Comparison of ENCODE assay signal across 8 cellular contexts in the genomic region with DNA sequence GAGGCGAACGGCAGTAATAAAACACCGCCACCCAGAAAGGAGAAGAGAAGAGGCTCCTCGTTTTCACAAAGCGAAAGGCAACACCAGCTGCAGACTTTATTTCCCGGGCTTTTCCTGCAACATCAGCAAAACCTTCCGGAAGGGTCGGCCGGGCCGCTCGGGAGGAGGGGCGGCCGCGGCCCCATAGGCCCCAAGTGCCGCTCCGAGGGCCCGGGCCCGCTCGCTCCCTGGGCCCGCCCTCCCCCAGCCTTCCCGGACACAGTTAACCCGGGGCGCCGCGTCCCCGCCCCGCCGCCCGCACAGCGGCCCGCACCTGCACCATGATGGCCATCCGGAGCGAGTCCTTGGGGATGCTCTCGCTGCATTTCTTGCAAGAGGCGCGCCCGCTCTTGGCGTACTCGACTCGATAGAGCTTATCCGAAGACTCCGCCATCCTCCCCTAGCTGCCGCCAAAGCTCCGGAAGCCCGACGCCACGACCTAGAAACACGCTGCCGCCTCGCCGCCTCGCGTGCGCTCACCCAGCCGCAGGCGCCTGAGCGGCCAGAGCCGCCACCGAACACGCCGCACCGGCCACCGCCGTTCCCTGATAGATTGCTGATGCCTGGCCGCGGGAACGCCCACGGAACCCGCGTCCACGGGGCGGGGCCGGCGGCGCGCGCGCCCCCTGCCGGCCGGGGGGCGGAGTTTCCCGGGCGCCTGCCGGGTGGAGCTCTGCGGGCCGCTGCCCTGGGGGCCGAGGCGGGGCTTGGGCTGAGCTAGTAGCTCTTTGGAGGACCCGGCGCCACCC. TPM values are rescaled to one million over a fixed set of nuclear protein-coding genes. Genes with fewer than 3 reads are reported as not detected.
DNase-seq lines count a peak whose midpoint lies in the region; TF ChIP-seq lines count a peak whose summit lies in the region.

A gene (minus strand): TSS at position 597 of the 788 bp plus-strand sequence. CDS start 164 bp downstream, at position 433.

- WGBS in mesenchymal stem cell: under 1% methylated on average over 78 of the region's 90 CpGs

- H3K79me1 ChIP-seq in mesenchymal stem cell (replicated peaks; ENCODE audit: low read length, poor library complexity, severe bottlenecking): peaks cover 8% of the 10 kb centered on the region

- no peak within 1 kb of the TSS for H2BK120ac ChIP-seq in mesenchymal stem cell (ENCODE audit: low read depth, low read length)

- peak within 1 kb of the TSS; percentile 72 for H3K27ac ChIP-seq in effector memory CD4-positive, alpha-beta T cell (ENCODE audit: insufficient read depth, low read length, poor library complexity, severe bottlenecking)
- H3K27ac ChIP-seq in mesenchymal stem cell (ENCODE audit: low read length, poor library complexity, severe bottlenecking): peak within 1 kb of the TSS; percentile 56

- H3K27ac Mint-ChIP-seq in Caco-2 (ENCODE audit: unreplicated experiment): peak within 1 kb of the TSS; percentile 74

- H2BK12ac ChIP-seq in mesenchymal stem cell (ENCODE audit: low read length in 2 of 2): peak within 1 kb of the TSS in 1 of 2 experiments; percentile 79

- peak within 1 kb of the TSS; percentile 84 for H4K91ac ChIP-seq in mesenchymal stem cell (ENCODE audit: low read length)

- peak within 1 kb of the TSS; percentile 86 for H3K4me2 ChIP-seq in mesenchymal stem cell (ENCODE audit: low read length, poor library complexity, severe bottlenecking)

- H3K9ac ChIP-seq in mesenchymal stem cell (ENCODE audit: low read length): peak within 1 kb of the TSS; percentile 89

- peak within 1 kb of the TSS; percentile 26 to 71 for H3K18ac ChIP-seq in mesenchymal stem cell (ENCODE audit: low read depth in 1 of 2, low read length in 2 of 2)

- peaks cover 10% of the 10 kb centered on the region for H3K36me3 Mint-ChIP-seq in Caco-2 (ENCODE audit: insufficient read depth, unreplicated experiment)

- peak within 1 kb of the TSS; percentile 86 for H3K4me3 Mint-ChIP-seq in Caco-2 (ENCODE audit: unreplicated experiment)

- peak within 1 kb of the TSS; percentile 73 for H2AFZ ChIP-seq in mesenchymal stem cell (ENCODE audit: low read depth, low read length)

- H3K4me3 ChIP-seq in Caco-2 (ENCODE audit: low read depth, low read length): peak within 1 kb of the TSS; percentile 86
- peak within 1 kb of the TSS; percentile 84 for H3K4me3 ChIP-seq in effector memory CD4-positive, alpha-beta T cell (ENCODE audit: insufficient read depth, low read depth, low read length, poor library complexity, severe bottlenecking)
- H3K4me3 ChIP-seq in mesenchymal stem cell (ENCODE audit: insufficient read depth in 1 of 2, low read depth in 1 of 2, low read length in 2 of 2): peak within 1 kb of the TSS; percentile 77 to 93

- CTCF ChIA-PET in Caco-2 (lab: Charles Lee): interaction anchor here (0.5 to 1.8 kb wide), 22 partner anchors 10 to 1652 kb away, joined by 3 to 8 read pairs (median 3); no protein-coding TSS in a partner anchor
- CTCF ChIA-PET in activated CD8-positive, alpha-beta memory T cell treated with anti-CD3 and anti-CD28 coated beads for 36 hours (lab: Charles Lee): interaction anchor here (0.5 to 3.4 kb wide), 16 partner anchors 9 to 328 kb away, joined by 3 to 17 read pairs (median 4); a partner anchor contains a TSS

- H3K27me3 Mint-ChIP-seq in Caco-2 (ENCODE audit: insufficient read depth, unreplicated experiment): no peaks in the 10 kb centered on the region

- H3K9me3 Mint-ChIP-seq in Caco-2 (ENCODE audit: unreplicated experiment): no peaks in the 10 kb centered on the region

- H2AK5ac ChIP-seq in mesenchymal stem cell (ENCODE audit: low read length, severe bottlenecking): no peak within 1 kb of the TSS

- peak within 1 kb of the TSS in 1 of 2 experiments; percentile 41 for H3K4ac ChIP-seq in mesenchymal stem cell (ENCODE audit: low read depth in 1 of 2, low read length in 2 of 2)

- peak within 1 kb of the TSS in 1 of 2 experiments; percentile 96 for H3K23ac ChIP-seq in mesenchymal stem cell (ENCODE audit: low read length in 2 of 2)

- H2BK15ac ChIP-seq in mesenchymal stem cell (ENCODE audit: low read depth, poor library complexity, severe bottlenecking): peak within 1 kb of the TSS; percentile 62

- no peaks in the 10 kb centered on the region for H3K27me3 ChIP-seq in Caco-2 (replicated peaks; ENCODE audit: control insufficient read depth, insufficient read depth, low read length)
- no peaks in the 10 kb centered on the region for H3K27me3 ChIP-seq in effector memory CD4-positive, alpha-beta T cell (replicated peaks; ENCODE audit: control insufficient read depth, insufficient read depth, low read length, poor library complexity, severe bottlenecking)
- H3K27me3 ChIP-seq in mesenchymal stem cell (ENCODE audit: control insufficient read depth in 1 of 2, insufficient read depth in 1 of 2, low read length in 2 of 2): no peaks in the 10 kb centered on the region

- TF ChIP-seq CTCF in Caco-2 (IDR thresholded peaks at IDR 0.05; ENCODE audit: insufficient read depth in 1 of 2, low read depth in 1 of 2, low read length in 1 of 2, severe bottlenecking in 1 of 2, unreplicated experiment in 1 of 2) (peak; percentile 33 to 84), GM20000 (IDR thresholded peaks at IDR 0.05; ENCODE audit: extremely low read depth, missing control alignments) (peak; percentile 84)

- BruUV-seq in Caco-2 (replicated peaks; lab: Mats Ljungman, UMichigan): no TSS peak

- no peaks in the 10 kb centered on the region for H3K36me3 ChIP-seq in Caco-2 (ENCODE audit: control insufficient read depth, insufficient read depth, low read length)
- H3K36me3 ChIP-seq in effector memory CD4-positive, alpha-beta T cell (ENCODE audit: control insufficient read depth, insufficient read depth, low read length): peaks cover under 1% of the 10 kb centered on the region
- no peaks in the 10 kb centered on the region for H3K36me3 ChIP-seq in mesenchymal stem cell (ENCODE audit: control insufficient read depth in 1 of 2, insufficient read depth in 2 of 2, low read depth in 1 of 2, low read length in 2 of 2)

- H3K4me1 Mint-ChIP-seq in Caco-2 (ENCODE audit: low read depth, unreplicated experiment): peaks cover 21% of the 10 kb centered on the region

- H3K9me3 ChIP-seq in Caco-2 (no peaks in the 10 kb centered on the region), mesenchymal stem cell (ENCODE audit: control insufficient read depth, low read length) (no peaks in the 10 kb centered on the region)
- no peaks in the 10 kb centered on the region for H3K9me3 ChIP-seq in effector memory CD4-positive, alpha-beta T cell (ENCODE audit: control insufficient read depth, low read length)

- H3K4me1 ChIP-seq in Caco-2: peaks cover 21% of the 10 kb centered on the region
- peaks cover 32% of the 10 kb centered on the region for H3K4me1 ChIP-seq in effector memory CD4-positive, alpha-beta T cell (ENCODE audit: control insufficient read depth, insufficient read depth, low read length, poor library complexity, severe bottlenecking)
- H3K4me1 ChIP-seq in mesenchymal stem cell (ENCODE audit: control insufficient read depth, insufficient read depth, low read depth, low read length): peaks cover 26% of the 10 kb centered on the region

- DNase-seq in Caco-2 (peak; percentile 89 to 92), GM20000 (ENCODE audit: low spot score) (peak; percentile 99), HT-29 (ENCODE audit: low spot score) (peak; percentile 76), NOMO-1 (lab: John Stamatoyannopoulos, UW; ENCODE audit: unreplicated experiment in 2 of 2) (peak; percentile 73 to 89), mesenchymal stem cell (peak; percentile 84)
- peak; percentile 82 to 86 (median 85) for DNase-seq in effector memory CD4-positive, alpha-beta T cell
- peak; percentile 81 for DNase-seq in stimulated activated CD8-positive, alpha-beta memory T cell treated with anti-CD3 and anti-CD28 coated beads, Interleukin-12 subunit alpha, Interleukin-12 subunit beta, amount 100 ng/mL, for 4 hours (ENCODE audit: low read depth)

- intact Hi-C loops in Caco-2 (cut with micrococcal nuclease; ENCODE audit: unreplicated experiment): loop anchor here (5.0 kb wide), 2 partner anchors 100 to 280 kb away; a partner anchor contains a TSS

- no peak within 1 kb of the TSS for H2BK5ac ChIP-seq in mesenchymal stem cell (ENCODE audit: low read depth, low read length, poor library complexity, severe bottlenecking)

- peak within 1 kb of the TSS; percentile 76 for H4K8ac ChIP-seq in mesenchymal stem cell (ENCODE audit: low read length)

- no peak within 1 kb of the TSS for H3K14ac ChIP-seq in mesenchymal stem cell (ENCODE audit: low read length in 2 of 2)

- POLR2A ChIA-PET in Caco-2 (lab: Charles Lee): interaction anchor here (0.5 to 0.7 kb wide), 4 partner anchors 17 to 1249 kb away, joined by 3 to 17 read pairs (median 3); no protein-coding TSS in a partner anchor
- POLR2A ChIA-PET in activated CD8-positive, alpha-beta memory T cell treated with anti-CD3 and anti-CD28 coated beads for 36 hours (lab: Charles Lee): interaction anchor here (0.6 to 2.3 kb wide), 9 partner anchors 9 to 772 kb away, joined by 3 to 11 read pairs (median 4); a partner anchor contains a TSS

RNA-seq across cellular contexts. Expression of the gene that starts here (rescaled TPM):
- 127 and 136 TPM in 2 replicates for total RNA-seq in Caco-2 (2022)
- 140 and 163 TPM in 2 replicates for total RNA-seq in HT-29 (2014; rRNA removed; shearing (Covaris generic))
- 100 to 1,000 TPM; 238 to 245 TPM for total RNA-seq in activated CD8-positive, alpha-beta memory T cell treated with anti-CD3 and anti-CD28 coated beads for 36 hours
- 64.4 TPM for polyA plus RNA-seq in mesenchymal stem cell (2013, experiment 1 of 2)
- polyA plus RNA-seq in mesenchymal stem cell (2013, experiment 2 of 2): 59.8 TPM

Comparison
In these comparisons a context has a peak if more than half of its experiments do, and no peak if none do; other contexts are left out.
1. Peak in every context shown above with its lines: DNase-seq, H3K4me3 ChIP-seq and H3K27ac ChIP-seq.